29 cellular contexts compared by ENCODE assay signal in genomic region chr10:86209726-86210125, GRCh38.
"Had no signal": no experiment of that assay in that cellular context is flagged by ENCODE, and none has a peak within 500 bp of the region (broad histone marks: within the 10 kb centered on the region; RNA-seq: fewer than 3 reads in every experiment).

No MANE protein-coding gene starts in this region.

- H3K27ac ChIP-seq: ascending aorta, breast epithelium, cardiac muscle cell, coronary artery had no signal

- FAIRE-seq: frontal cortex had no signal

- H3K27me3 ChIP-seq: ascending aorta, breast epithelium, dorsolateral prefrontal cortex had no signal

- H3K36me3 Mint-ChIP-seq: activated CD4-positive, alpha-beta memory T cell treated with anti-CD3 and anti-CD28 coated beads for 36 hours; activated naive CD4-positive, alpha-beta T cell treated with anti-CD3 and anti-CD28 coated beads, Interleukin-2, amount 10 ng/mL, durations not matched to agents 7 days and 5 days; activated naive CD4-positive, alpha-beta T cell treated with anti-CD3 and anti-CD28 coated beads, Interleukin-2, amount 50 U/mL, for 72 hours; activated naive CD8-positive, alpha-beta T cell treated with anti-CD3 and anti-CD28 coated beads, Interleukin-2, amount 10 ng/mL, durations not matched to agents 7 days and 5 days; brain had no signal

- H3K36me3 ChIP-seq: ascending aorta, breast epithelium, cardiac muscle cell had no signal

- H3K4me3 ChIP-seq: ascending aorta, breast epithelium, cardiac muscle cell, coronary artery, dorsolateral prefrontal cortex had no signal

- H3K9me3 Mint-ChIP-seq: activated CD4-positive, alpha-beta memory T cell treated with anti-CD3 and anti-CD28 coated beads for 36 hours; activated CD4-positive, alpha-beta T cell treated with anti-CD3 and anti-CD28 coated beads, Interleukin-2, amount 10 ng/mL, durations not matched to agents 24 days and 14 days; activated naive CD4-positive, alpha-beta T cell treated with anti-CD3 and anti-CD28 coated beads, Interleukin-2, amount 10 ng/mL, durations not matched to agents 7 days and 5 days; activated naive CD4-positive, alpha-beta T cell treated with anti-CD3 and anti-CD28 coated beads, Interleukin-2, amount 50 U/mL, for 72 hours; activated naive CD8-positive, alpha-beta T cell treated with anti-CD3 and anti-CD28 coated beads, Interleukin-2, amount 10 ng/mL, durations not matched to agents 7 days and 5 days; activated T-cell treated with anti-CD3 and anti-CD28 coated beads, Interleukin-2, amount 50 U/mL, for 4 hours; activated T-helper 17 cell treated with anti-CD3 and anti-CD28 coated beads, Interleukin-2, amount 50 U/mL, for 72 hours; brain; dendritic cell treated with granulocyte-macrophage colony-stimulating factor and Interleukin-4, amounts not matched to agents 40 ng/mL and 50 ng/mL, for 4 days; endodermal cell had no signal

- ATAC-seq: activated CD4-positive, alpha-beta T cell treated with anti-CD3 and anti-CD28 coated beads for 36 hours; activated naive CD4-positive, alpha-beta T cell treated with anti-CD3 and anti-CD28 coated beads, Interleukin-2, amount 50 U/mL, for 72 hours; activated T-cell treated with anti-CD3 and anti-CD28 coated beads, Interleukin-2, amount 50 U/mL, for 4 hours; activated T-helper 17 cell treated with anti-CD3 and anti-CD28 coated beads, Interleukin-2, amount 50 U/mL, for 72 hours; esophagus mucosa had no signal

- H3K9me3 ChIP-seq: ascending aorta, breast epithelium had no signal

- H3K27me3 Mint-ChIP-seq: activated CD4-positive, alpha-beta memory T cell treated with anti-CD3 and anti-CD28 coated beads for 36 hours; activated CD4-positive, alpha-beta T cell treated with anti-CD3 and anti-CD28 coated beads for 36 hours; activated CD4-positive, alpha-beta T cell treated with anti-CD3 and anti-CD28 coated beads, Interleukin-2, amount 10 ng/mL, durations not matched to agents 24 days and 14 days; activated naive CD8-positive, alpha-beta T cell treated with anti-CD3 and anti-CD28 coated beads, Interleukin-2, amount 10 ng/mL, durations not matched to agents 7 days and 5 days had no signal

- H3K4me3 Mint-ChIP-seq: activated CD4-positive, alpha-beta memory T cell treated with anti-CD3 and anti-CD28 coated beads for 36 hours; activated CD4-positive, alpha-beta T cell treated with anti-CD3 and anti-CD28 coated beads for 36 hours; activated CD4-positive, alpha-beta T cell treated with anti-CD3 and anti-CD28 coated beads, Interleukin-2, amount 10 ng/mL, durations not matched to agents 24 days and 14 days; activated naive CD4-positive, alpha-beta T cell treated with anti-CD3 and anti-CD28 coated beads, Interleukin-2, amount 10 ng/mL, durations not matched to agents 7 days and 5 days; activated naive CD8-positive, alpha-beta T cell treated with anti-CD3 and anti-CD28 coated beads, Interleukin-2, amount 10 ng/mL, durations not matched to agents 7 days and 5 days; activated T-cell treated with anti-CD3 and anti-CD28 coated beads, Interleukin-2, amount 50 U/mL, for 4 hours; activated T-helper 17 cell treated with anti-CD3 and anti-CD28 coated beads, Interleukin-2, amount 50 U/mL, for 72 hours; brain; dendritic cell treated with granulocyte-macrophage colony-stimulating factor and Interleukin-4, amounts not matched to agents 40 ng/mL and 50 ng/mL, for 4 days; endodermal cell had no signal

- H3K27ac Mint-ChIP-seq: activated CD4-positive, alpha-beta memory T cell treated with anti-CD3 and anti-CD28 coated beads for 36 hours; activated CD4-positive, alpha-beta T cell treated with anti-CD3 and anti-CD28 coated beads for 36 hours; activated CD4-positive, alpha-beta T cell treated with anti-CD3 and anti-CD28 coated beads, Interleukin-2, amount 10 ng/mL, durations not matched to agents 24 days and 14 days; activated naive CD4-positive, alpha-beta T cell treated with anti-CD3 and anti-CD28 coated beads, Interleukin-2, amount 10 ng/mL, durations not matched to agents 7 days and 5 days; activated naive CD4-positive, alpha-beta T cell treated with anti-CD3 and anti-CD28 coated beads, Interleukin-2, amount 50 U/mL, for 72 hours; activated naive CD8-positive, alpha-beta T cell treated with anti-CD3 and anti-CD28 coated beads, Interleukin-2, amount 10 ng/mL, durations not matched to agents 7 days and 5 days; activated T-helper 17 cell treated with anti-CD3 and anti-CD28 coated beads, Interleukin-2, amount 50 U/mL, for 72 hours; dendritic cell treated with granulocyte-macrophage colony-stimulating factor and Interleukin-4, amounts not matched to agents 40 ng/mL and 50 ng/mL, for 4 days; endodermal cell had no signal

- H3K4me1 Mint-ChIP-seq: activated CD4-positive, alpha-beta T cell treated with anti-CD3 and anti-CD28 coated beads for 36 hours; activated CD4-positive, alpha-beta T cell treated with anti-CD3 and anti-CD28 coated beads, Interleukin-2, amount 10 ng/mL, durations not matched to agents 24 days and 14 days; activated naive CD4-positive, alpha-beta T cell treated with anti-CD3 and anti-CD28 coated beads, Interleukin-2, amount 10 ng/mL, durations not matched to agents 7 days and 5 days; activated naive CD8-positive, alpha-beta T cell treated with anti-CD3 and anti-CD28 coated beads, Interleukin-2, amount 10 ng/mL, durations not matched to agents 7 days and 5 days; activated T-helper 17 cell treated with anti-CD3 and anti-CD28 coated beads, Interleukin-2, amount 50 U/mL, for 72 hours; endodermal cell had no signal

- H3K4me1 ChIP-seq: ascending aorta, breast epithelium had no signal

- DNase-seq: activated CD4-positive, alpha-beta memory T cell treated with anti-CD3 and anti-CD28 coated beads for 36 hours; activated CD4-positive, alpha-beta T cell treated with anti-CD3 and anti-CD28 coated beads for 36 hours; activated CD4-positive, alpha-beta T cell treated with anti-CD3 and anti-CD28 coated beads, Interleukin-2, amount 10 ng/mL, durations not matched to agents 24 days and 14 days; activated CD4-positive, CD25-positive, alpha-beta regulatory T cell; activated CD4-positive, CD25-positive, alpha-beta regulatory T cell treated with anti-CD3 and anti-CD28 coated beads, Interleukin-2, amount 50 U/mL, for 72 hours; activated CD8-positive, alpha-beta memory T cell treated with anti-CD3 and anti-CD28 coated beads, Interleukin-2, amount 50 U/mL, for 48 hours; activated gamma-delta T cell; activated naive CD4-positive, alpha-beta T cell; activated naive CD4-positive, alpha-beta T cell treated with anti-CD3 and anti-CD28 coated beads, Interleukin-2, amount 10 ng/mL, durations not matched to agents 7 days and 5 days; activated naive CD8-positive, alpha-beta T cell treated with anti-CD3 and anti-CD28 coated beads, Interleukin-2, amount 10 ng/mL, durations not matched to agents 7 days and 5 days; activated T-cell treated with anti-CD3 and anti-CD28 coated beads for 4 hours; activated T-cell treated with anti-CD3 and anti-CD28 coated beads, Interleukin-2, amount 50 U/mL, for 4 hours; central memory CD4-positive, alpha-beta T cell; cerebellar nuclear complex; effector memory CD4-positive, alpha-beta T cell; endodermal cell; foreskin fibroblast; T-helper 2 cell had no signal
